Comparison of ENCODE assay signal across 8 cellular contexts in genomic region chr1:28232558-28233263, GRCh38. TPM values are rescaled to one million over a fixed set of nuclear protein-coding genes. Genes with fewer than 3 reads are reported as not detected.
A peak's percentile ranks its signal among the peaks of the same experiment; 100 is the strongest.
DNase-seq lines count a peak whose midpoint lies in the region; ATAC-seq, FAIRE-seq and TF ChIP-seq lines count a peak whose summit lies in the region.

DNAJC8 (minus strand) TSS chr1:28233029; CDS start chr1:28232998, 31 bp downstream.

- TF ChIP-seq POLR2A in endothelial cell of umbilical vein (IDR thresholded peaks at IDR 0.05; ENCODE audit: low read depth, low read length), result peak; percentile 79

- H3K9me3 ChIP-seq in CD4-positive, CD25-positive, alpha-beta regulatory T cell (ENCODE audit: control insufficient read depth in 2 of 2, low read length in 2 of 2), result no peaks in the 10 kb centered on the region
- no peaks in the 10 kb centered on the region for H3K9me3 ChIP-seq in endothelial cell of umbilical vein (replicated peaks; ENCODE audit: control insufficient read depth, insufficient read depth, low read length)

- peak within 1 kb of the TSS; percentile 87 for H3K4me3 ChIP-seq in CD4-positive, CD25-positive, alpha-beta regulatory T cell (ENCODE audit: low read depth, low read length)
- peak within 1 kb of the TSS; percentile 94 to 97 (median 96) for H3K4me3 ChIP-seq in endothelial cell of umbilical vein (replicated peaks in 1 of 3; ENCODE audit: insufficient read depth in 1 of 3, low read depth in 1 of 3, low read length in 3 of 3)

- intact Hi-C loops in endothelial cell of umbilical vein (cut with micrococcal nuclease), result loop anchor here (2.0 kb wide), 1 partner anchor 26 kb away; the partner anchor contains the start of gene SESN2

- H3K9ac ChIP-seq in endothelial cell of umbilical vein (replicated peaks; ENCODE audit: extremely low read depth, insufficient read depth, low read length), result peak within 1 kb of the TSS; percentile 97

- peak; percentile 95 for FAIRE-seq in endothelial cell of umbilical vein (lab: Jason Lieb, UNC)

- peaks cover 45% of the 10 kb centered on the region for H3K4me1 ChIP-seq in CD4-positive, CD25-positive, alpha-beta regulatory T cell (ENCODE audit: control insufficient read depth, insufficient read depth, low read length, poor library complexity, severe bottlenecking)
- peaks cover 17% of the 10 kb centered on the region for H3K4me1 ChIP-seq in endothelial cell of umbilical vein (ENCODE audit: control insufficient read depth, extremely low read depth, insufficient read depth, low read length)

- POLR2A ChIA-PET in endothelial cell of umbilical vein (lab: Charles Lee), result no interaction called here

- peaks cover 5 to 46% (median 20%) of the 10 kb centered on the region in 4 donors for H3K4me1 Mint-ChIP-seq in CD4-positive, CD25-positive, alpha-beta regulatory T cell

- H3K27me3 Mint-ChIP-seq in CD4-positive, CD25-positive, alpha-beta regulatory T cell, result no peaks in the 10 kb centered on the region

- peaks cover 23% of the 10 kb centered on the region for H3K36me3 ChIP-seq in CD4-positive, CD25-positive, alpha-beta regulatory T cell (ENCODE audit: control insufficient read depth, insufficient read depth, low read length)
- H3K36me3 ChIP-seq in endothelial cell of umbilical vein (ENCODE audit: control insufficient read depth in 2 of 2, extremely low read depth in 1 of 2, insufficient read depth in 2 of 2, low read length in 2 of 2), result peaks cover 0 to 5% of the 10 kb centered on the region in 2 experiments

- H3K27ac ChIP-seq in CD4-positive, CD25-positive, alpha-beta regulatory T cell (ENCODE audit: insufficient read depth, low read length, poor library complexity, severe bottlenecking), result peak within 1 kb of the TSS; percentile 86
- peak within 1 kb of the TSS; percentile 88 for H3K27ac ChIP-seq in endothelial cell of umbilical vein (ENCODE audit: insufficient read depth, low read depth, low read length)

- H3K9me3 Mint-ChIP-seq in CD4-positive, CD25-positive, alpha-beta regulatory T cell, result no peaks in the 10 kb centered on the region

- DNase-seq in CD4-positive, CD25-positive, alpha-beta regulatory T cell, result peak; percentile 90 to 96 (median 93)
- peak; percentile 64 for DNase-seq in HuH-7.5 (ENCODE audit: low spot score)
- DNase-seq in OCI-M1 (lab: John Stamatoyannopoulos, UW), result peak; percentile 96
- DNase-seq in activated T-cell treated with anti-CD3 and anti-CD28 coated beads for 1 hour (ENCODE audit: low read depth), result peak; percentile 96
- DNase-seq in endothelial cell of umbilical vein (ENCODE audit: low read depth, low spot score), result peak; percentile 91
- DNase-seq in midbrain (lab: John Stamatoyannopoulos, UW), result peak; percentile 94
- DNase-seq in stimulated activated CD8-positive, alpha-beta memory T cell treated with anti-CD3 and anti-CD28 coated beads, Interleukin-15, amount 100 ng/mL, for 48 hours (ENCODE audit: low read depth in 2 of 2), result peak; percentile 92 to 93

- peaks cover 11% of the 10 kb centered on the region for H3K36me3 Mint-ChIP-seq in CD4-positive, CD25-positive, alpha-beta regulatory T cell

- peak within 1 kb of the TSS; percentile 98 to 100 (median 100) for H3K27ac Mint-ChIP-seq in CD4-positive, CD25-positive, alpha-beta regulatory T cell

- dilution Hi-C loops in endothelial cell of umbilical vein (cut with MboI; ENCODE audit: extremely low pct_ligation_motif_present, low sequenced_read_pairs), result no loop called here

- peak; percentile 61 to 62 for ATAC-seq in CD4-positive, CD25-positive, alpha-beta regulatory T cell (ENCODE audit: low read depth in 2 of 2)
- ATAC-seq in GM21367 (IDR thresholded peaks at IDR 0.05; ENCODE audit: unreplicated experiment), result peak; percentile 53

- CTCF ChIA-PET in endothelial cell of umbilical vein (lab: Charles Lee), result no interaction called here

- peak within 1 kb of the TSS; percentile 98 for H3K4me2 ChIP-seq in endothelial cell of umbilical vein (ENCODE audit: insufficient read depth, low read length)

- no peaks in the 10 kb centered on the region for H3K9me1 ChIP-seq in endothelial cell of umbilical vein (replicated peaks; ENCODE audit: control insufficient read depth, extremely low read depth, insufficient read depth, low read length)

- TF ChIP-seq CTCF in endothelial cell of umbilical vein (IDR thresholded peaks at IDR 0.05; ENCODE audit: extremely low read depth in 1 of 2, insufficient read depth in 1 of 2, low read depth in 1 of 2, low read length in 2 of 2), result no peak

- H3K4me3 Mint-ChIP-seq in CD4-positive, CD25-positive, alpha-beta regulatory T cell, result peak within 1 kb of the TSS; percentile 97 to 100 (median 98)

- peak within 1 kb of the TSS; percentile 97 for H2AFZ ChIP-seq in endothelial cell of umbilical vein (ENCODE audit: low read depth, low read length)

- no peaks in the 10 kb centered on the region for H4K20me1 ChIP-seq in endothelial cell of umbilical vein (replicated peaks; ENCODE audit: control insufficient read depth, extremely low read depth, insufficient read depth, low read length)

- no peaks in the 10 kb centered on the region for H3K27me3 ChIP-seq in CD4-positive, CD25-positive, alpha-beta regulatory T cell (ENCODE audit: control insufficient read depth, insufficient read depth, low read length)
- no peaks in the 10 kb centered on the region for H3K27me3 ChIP-seq in endothelial cell of umbilical vein (ENCODE audit: control insufficient read depth in 2 of 2, insufficient read depth in 2 of 2, low read length in 2 of 2)

- BruUV-seq in endothelial cell of umbilical vein (replicated peaks; lab: Mats Ljungman, UMichigan), result TSS peak; percentile 48

- H3K79me2 ChIP-seq in endothelial cell of umbilical vein (ENCODE audit: control insufficient read depth, insufficient read depth, low read length), result peaks cover 49% of the 10 kb centered on the region

TF ChIP-seq in endothelial cell of umbilical vein, 7 proteins besides CTCF, POLR2A, EP300 and RAD21:
- TF ChIP-seq EZH2 (IDR thresholded peaks at IDR 0.05; ENCODE audit: borderline replicate concordance, low read depth, low read length, severe bottlenecking) (no peak), MYC (IDR thresholded peaks at IDR 0.05; ENCODE audit: low read depth, low read length) (peak; percentile 41), POLR2AphosphoS5 (IDR thresholded peaks at IDR 0.05; ENCODE audit: insufficient read depth, low read depth, low read length) (peak; percentile 86), JUN (IDR thresholded peaks at IDR 0.05; ENCODE audit: borderline replicate concordance, insufficient read depth, insufficient read length, low read depth) (no peak), GATA2 (IDR thresholded peaks at IDR 0.05; ENCODE audit: insufficient read depth, insufficient read length, low read depth, low read length) (no peak), MAX (IDR thresholded peaks at IDR 0.05; ENCODE audit: insufficient read depth, insufficient read length) (peak; percentile 99), FOS (IDR thresholded peaks at IDR 0.05; ENCODE audit: borderline replicate concordance, insufficient read depth, low read length) (no peak)

RNA-seq across cellular contexts. Expression of gene DNAJC8, which starts in this region (rescaled TPM):
- 75.3 TPM for total RNA-seq in CD4-positive, CD25-positive, alpha-beta regulatory T cell
- polyA plus RNA-seq in CD4-positive, CD25-positive, alpha-beta regulatory T cell, result 100 to 1,000 TPM; 152 to 181 (median 157) TPM
- total RNA-seq in endothelial cell of umbilical vein, result 101 and 106 TPM in 2 replicates
- polyA plus RNA-seq in endothelial cell of umbilical vein, result 71.0 and 73.3 TPM in 2 replicates
- 80.2 and 85.5 TPM in 2 replicates for polyA plus RNA-seq in endothelial cell of umbilical vein (2011; cell fraction: cytosol; rRNA removed)
- 50.4 and 78.2 TPM in 2 replicates for polyA plus RNA-seq in endothelial cell of umbilical vein (2011; cell fraction: nucleus; rRNA removed)
- 90.4 and 112 TPM in 2 replicates for polyA plus RNA-seq in endothelial cell of umbilical vein (2012)
- polyA minus RNA-seq in endothelial cell of umbilical vein, result 29.0 and 30.5 TPM in 2 replicates
- polyA minus RNA-seq in endothelial cell of umbilical vein (2011; cell fraction: cytosol; rRNA and poly(A)+ RNA removed), result 21.0 TPM
- 11.0 and 17.1 TPM in 2 replicates for polyA minus RNA-seq in endothelial cell of umbilical vein (2011; cell fraction: nucleus; rRNA and poly(A)+ RNA removed)

Comparison
In these comparisons a context has a peak if more than half of its experiments do, and no peak if none do; other contexts are left out.
1. Peak in every context shown above with its lines: DNase-seq, ATAC-seq, H3K4me3 ChIP-seq and H3K27ac ChIP-seq.